13 cellular contexts compared by ENCODE assay signal in genomic region chr16:66580605-66581209, GRCh38.
DNase-seq lines count a peak whose midpoint lies in the region; ATAC-seq and TF ChIP-seq lines count a peak whose summit lies in the region.
"Had no signal": no experiment of that assay in that cellular context is flagged by ENCODE, and none has a peak within 500 bp of the region (broad histone marks: within the 10 kb centered on the region; RNA-seq: fewer than 3 reads in every experiment).

No MANE protein-coding gene starts in this region.

- DNase-seq in AG09319 (ENCODE audit: extremely low read depth, low read depth) (peak; percentile 54), HFF-Myc (ENCODE audit: extremely low read depth, low read depth) (peak; percentile 61), astrocyte of the spinal cord (ENCODE audit: low read depth, low spot score) (peak; percentile 78), left kidney (ENCODE audit: low read depth, low spot score) (peak; percentile 77), OCI-M2 (lab: John Stamatoyannopoulos, UW; ENCODE audit: unreplicated experiment) (no peak)
- no peak for DNase-seq in stimulated activated naive CD4-positive, alpha-beta T cell treated with Interleukin-2 at 50 U/mL for 16 hours (lab: John Stamatoyannopoulos, UW)
- DNase-seq: activated naive CD4-positive, alpha-beta T cell; foreskin melanocyte; GF-D8; NCI-H446; T1000 had no signal

- no peak for ATAC-seq in stimulated activated memory B cell treated with anti-CD40 and anti-IgM and Interleukin-4, amounts not matched to agents 10 μg/mL and 1 μg/mL and 100 μg/mL, for 72 hours
- no peak for ATAC-seq in HG03457 (IDR thresholded peaks at IDR 0.05; ENCODE audit: unreplicated experiment)

- H3K4me3 ChIP-seq in HFF-Myc (replicated peaks; ENCODE audit: low read depth, low read length): no peak overlapping the region
- no peak overlapping the region for H3K4me3 ChIP-seq in astrocyte of the spinal cord (ENCODE audit: low read depth, low read length)

- H3K27me3 Mint-ChIP-seq in stimulated activated memory B cell treated with anti-CD40 and anti-IgM and Interleukin-4, amounts not matched to agents 10 μg/mL and 1 μg/mL and 100 μg/mL, for 72 hours: peaks cover 35% of the 10 kb centered on the region

- peaks cover 11% of the 10 kb centered on the region for H3K4me1 Mint-ChIP-seq in stimulated activated memory B cell treated with anti-CD40 and anti-IgM and Interleukin-4, amounts not matched to agents 10 μg/mL and 1 μg/mL and 100 μg/mL, for 72 hours

- peaks cover 3% of the 10 kb centered on the region for H3K9me3 Mint-ChIP-seq in stimulated activated memory B cell treated with anti-CD40 and anti-IgM and Interleukin-4, amounts not matched to agents 10 μg/mL and 1 μg/mL and 100 μg/mL, for 72 hours

- in situ Hi-C loops in astrocyte of the spinal cord (cut with HindIII; ENCODE audit: low sequenced_read_pairs): no loop called here

- peaks cover 6% of the 10 kb centered on the region for H3K36me3 Mint-ChIP-seq in stimulated activated memory B cell treated with anti-CD40 and anti-IgM and Interleukin-4, amounts not matched to agents 10 μg/mL and 1 μg/mL and 100 μg/mL, for 72 hours

- peak; percentile 55 for TF ChIP-seq CTCF in AG09319 (IDR thresholded peaks at IDR 0.05; ENCODE audit: low read depth, low read length)
- peak; percentile 6 for TF ChIP-seq CTCF in HFF-Myc (IDR thresholded peaks at IDR 0.05; ENCODE audit: low read depth, low read length, missing control alignments)
- TF ChIP-seq CTCF in astrocyte of the spinal cord (IDR thresholded peaks at IDR 0.05; ENCODE audit: low read depth, low read length): peak; percentile 36

- H3K27ac Mint-ChIP-seq in stimulated activated memory B cell treated with anti-CD40 and anti-IgM and Interleukin-4, amounts not matched to agents 10 μg/mL and 1 μg/mL and 100 μg/mL, for 72 hours: no peak overlapping the region

- no peak overlapping the region for H3K4me3 Mint-ChIP-seq in stimulated activated memory B cell treated with anti-CD40 and anti-IgM and Interleukin-4, amounts not matched to agents 10 μg/mL and 1 μg/mL and 100 μg/mL, for 72 hours

Comparison
In these comparisons a context has a peak if more than half of its experiments do, and no peak if none do; other contexts are left out.
1. DNase-seq: peak in AG09319 (single experiment), HFF-Myc (single experiment), astrocyte of the spinal cord (single experiment) and left kidney (single experiment); none in OCI-M2 (single experiment) and stimulated activated naive CD4-positive, alpha-beta T cell treated with Interleukin-2 at 50 U/mL for 16 hours (single experiment).
2. Peak in every context shown above with its lines, with median percentiles within 50 percentile points of each other: CTCF ChIP-seq.